15 cellular contexts compared by ENCODE assay signal in genomic region chr3:125591116-125591755, GRCh38. TPM values are rescaled to one million over a fixed set of nuclear protein-coding genes. Genes with fewer than 3 reads are reported as not detected.
DNase-seq lines count a peak whose midpoint lies in the region; ATAC-seq, FAIRE-seq and TF ChIP-seq lines count a peak whose summit lies in the region.
"Had no signal": no experiment of that assay in that cellular context is flagged by ENCODE, and none has a peak within 500 bp of the region (broad histone marks: within the 10 kb centered on the region; RNA-seq: fewer than 3 reads in every experiment).

No MANE protein-coding gene starts in this region.

- H3K9ac ChIP-seq in PC-3 (ENCODE audit: low read length) = no peak overlapping the region

- CTCF ChIA-PET in A673 (lab: Charles Lee) = no interaction called here
- CTCF ChIA-PET in WTC11 (lab: Charles Lee) = no interaction called here
- CTCF ChIA-PET in PC-3 (lab: Charles Lee) = no interaction called here

- peaks cover 28% of the 10 kb centered on the region for H3K4me1 ChIP-seq in A673 (ENCODE audit: insufficient read depth, low read length, poor library complexity, severe bottlenecking)
- no peaks in the 10 kb centered on the region; the same call in 1 of the 2 replicates for H3K4me1 ChIP-seq in PC-3 (ENCODE audit: insufficient read depth, low read length)

- peak; percentile 33 for FAIRE-seq in GM12892 (lab: Jason Lieb, UNC)
- FAIRE-seq: urothelium cell line had no signal

- no peaks in the 10 kb centered on the region for H3K9me2 ChIP-seq in PC-3 (replicated peaks; ENCODE audit: low read length)

- H3K27ac ChIP-seq in A673 (ENCODE audit: low read depth, low read length, poor library complexity, severe bottlenecking) (no peak overlapping the region), PC-3 (ENCODE audit: low read length) (no peak overlapping the region)
- H3K27ac ChIP-seq: HL-60, SJSA1 had no signal

- H3K9me3 ChIP-seq in A673 (ENCODE audit: low read depth, low read length, poor library complexity, severe bottlenecking) (no peaks in the 10 kb centered on the region), PC-3 (ENCODE audit: low read length) (no peaks in the 10 kb centered on the region)

- TF ChIP-seq CTCF in A673 (conservative IDR thresholded peaks at IDR 0.05; ENCODE audit: low read depth, low read length) = no peak
- no peak for TF ChIP-seq CTCF in WTC11 (IDR thresholded peaks at IDR 0.05)
- no peak for TF ChIP-seq CTCF in PC-3 (conservative IDR thresholded peaks at IDR 0.05; ENCODE audit: low read depth, low read length)

- ATAC-seq in WTC11 = no peak
- ATAC-seq in left lobe of liver = no peak
- ATAC-seq in PC-3 = no peak
- no peak for ATAC-seq in HG02981 (IDR thresholded peaks at IDR 0.05; ENCODE audit: unreplicated experiment)
- ATAC-seq: naive thymus-derived CD4-positive, alpha-beta T cell had no signal

- H3K36me3 ChIP-seq in A673 (ENCODE audit: insufficient read depth, low read length, poor library complexity, severe bottlenecking) (no peaks in the 10 kb centered on the region), PC-3 (ENCODE audit: low read depth, low read length) (no peaks in the 10 kb centered on the region)

- H3K4me2 ChIP-seq in PC-3 (ENCODE audit: low read length) = no peak overlapping the region

- peaks cover 24% of the 10 kb centered on the region for H3K4me1 Mint-ChIP-seq in WTC11

- no peaks in the 10 kb centered on the region for H3F3A ChIP-seq in PC-3 (ENCODE audit: low read length, unreplicated experiment)

- BruUV-seq in A673 (replicated peaks; lab: Mats Ljungman, UMichigan) = no TSS peak
- BruUV-seq in PC-3 (replicated peaks; lab: Mats Ljungman, UMichigan) = no TSS peak

- TF ChIP-seq POLR2A in GM12892 (IDR thresholded peaks at IDR 0.05; ENCODE audit: low read depth, low read length) = no peak

- no peaks in the 10 kb centered on the region for H3K27me3 Mint-ChIP-seq in WTC11 (ENCODE audit: low read depth)
- H3K27me3 Mint-ChIP-seq: naive thymus-derived CD4-positive, alpha-beta T cell had no signal

- no peaks in the 10 kb centered on the region for H3K27me3 ChIP-seq in A673 (replicated peaks; ENCODE audit: insufficient read depth, low read depth, low read length, poor library complexity)
- no peaks in the 10 kb centered on the region for H3K27me3 ChIP-seq in PC-3 (ENCODE audit: low read length)
- H3K27me3 ChIP-seq: SJSA1 had no signal

- intact Hi-C loops in A673 (cut with micrococcal nuclease; ENCODE audit: unreplicated experiment) = no loop called here
- intact Hi-C loops in PC-3 (cut with micrococcal nuclease) = no loop called here

- DNase-seq in A673 (ENCODE audit: low spot score) (no peak), GM12892 (ENCODE audit: insufficient read length) (no peak), WTC11 (ENCODE audit: low spot score) (no peak), left lobe of liver (ENCODE audit: low spot score) (peak; percentile 19), SKM-1 treated with dmso at 0.1 percent for 144 hours (lab: John Stamatoyannopoulos, UW; ENCODE audit: unreplicated experiment) (no peak), PC-3 (no peak), DMS53 (lab: John Stamatoyannopoulos, UW) (no peak)
- DNase-seq: AML-193; immature natural killer cell; naive thymus-derived CD4-positive, alpha-beta T cell; NCI-H1092 had no signal

- no peak overlapping the region for H2AFZ ChIP-seq in PC-3 (ENCODE audit: low read length)

- H3K9me3 Mint-ChIP-seq in WTC11 = no peaks in the 10 kb centered on the region
- H3K9me3 Mint-ChIP-seq: immature natural killer cell had no signal

- POLR2A ChIA-PET in A673 (lab: Charles Lee; ENCODE audit: low non-redundant PET) (interaction anchor here (0.6 kb wide), 1 partner anchor 69 kb away, joined by 3 read pairs; no protein-coding TSS in a partner anchor), WTC11 (lab: Charles Lee) (no interaction called here), PC-3 (lab: Charles Lee; ENCODE audit: unreplicated experiment) (no interaction called here)

- H3K27ac Mint-ChIP-seq in WTC11 = peak overlapping the region; percentile 78; the same call in 1 of the 2 replicates
- H3K27ac Mint-ChIP-seq: immature natural killer cell had no signal

- H3K4me3 ChIP-seq in A673 (ENCODE audit: low read depth, low read length, poor library complexity, severe bottlenecking) = peak overlapping the region; percentile 8
- H3K4me3 ChIP-seq in PC-3 (ENCODE audit: low read length) = no peak overlapping the region
- H3K4me3 ChIP-seq: SJSA1 had no signal

- H3K36me3 Mint-ChIP-seq in WTC11 = 0 out of 2 replicates have a peak, but pooled peaks cover 4% of the 10 kb centered on the region

- peaks cover 3% of the 10 kb centered on the region; the same call in 1 of the 2 replicates for H4K20me1 ChIP-seq in PC-3 (ENCODE audit: low read length)

- peaks cover 58% of the 10 kb centered on the region for H3K79me2 ChIP-seq in PC-3 (ENCODE audit: low read length)

- H3K4me3 Mint-ChIP-seq in WTC11 = no peak overlapping the region
- H3K4me3 Mint-ChIP-seq: immature natural killer cell had no signal

TF ChIP-seq in WTC11, 78 proteins besides CTCF, POLR2A, EP300 and RAD21:
- no peak for TF ChIP-seq CDX4 (CRISPR knock-in tag; IDR thresholded peaks at IDR 0.05; ENCODE audit: borderline replicate concordance)
TF ChIP-seq in WTC11: peak in this region for 0.

RNA-seq across cellular contexts. Expression of gene OSBPL11, which starts 4.1 kb away (rescaled TPM):
- 25.0 and 25.9 TPM in 2 replicates for total RNA-seq in A673 (2021)
- polyA plus RNA-seq in GM12892 (2012; ENCODE audit: missing spikeins) = 8.1 TPM
- total RNA-seq in WTC11 (2021) = 13.1 to 14.5 TPM (median 14.3 TPM) in 3 replicates
- total RNA-seq in left lobe of liver = 11.2 TPM
- 5.5 and 9.4 TPM in 2 replicates for total RNA-seq in PC-3 (2014; rRNA removed)
